ENCODE assay signal across 8 cellular contexts in genomic region chr16:53022374-53022773, GRCh38. TPM values are rescaled to one million over a fixed set of nuclear protein-coding genes. Genes with fewer than 3 reads are reported as not detected.
DNase-seq lines count a peak whose midpoint lies in the region; ATAC-seq and TF ChIP-seq lines count a peak whose summit lies in the region.

No MANE protein-coding gene starts in this region.

- H3K27ac ChIP-seq in PC-9 (no peak overlapping the region), gastroesophageal sphincter (no peak overlapping the region)

- H2AFZ ChIP-seq in PC-9 = no peak overlapping the region

- WGBS in gastroesophageal sphincter (ENCODE audit: low coverage in 1 of 2), 2 donors = 4 to 18% methylated on average over 4 to 5 of the region's 5 CpGs

- POLR2A ChIA-PET in activated CD4-positive, alpha-beta T cell treated with anti-CD3 and anti-CD28 coated beads for 36 hours (lab: Charles Lee) = no interaction called here
- POLR2A ChIA-PET in PC-9 (lab: Charles Lee; ENCODE audit: unreplicated experiment) = no interaction called here

- no peaks in the 10 kb centered on the region for H3K27me3 ChIP-seq in PC-9 (ENCODE audit: insufficient read depth, low read depth)
- no peaks in the 10 kb centered on the region for H3K27me3 ChIP-seq in gastroesophageal sphincter

- in situ Hi-C loops in KBM-7 (cut with MboI; ENCODE audit: low pct_unique_long_range_greater_than_20kb, low sequenced_read_pairs) = loop anchor here (25.0 kb wide), 1 partner anchor 835 kb away; no protein-coding TSS in a partner anchor

- no peak for ATAC-seq in activated CD4-positive, alpha-beta T cell treated with anti-CD3 and anti-CD28 coated beads for 36 hours
- ATAC-seq in GM18909 (IDR thresholded peaks at IDR 0.05; ENCODE audit: poor library complexity, unreplicated experiment) (no peak), gastroesophageal sphincter (no peak)

- H3K79me2 ChIP-seq in PC-9 (ENCODE audit: low read depth) = no peaks in the 10 kb centered on the region

- CTCF ChIA-PET in activated CD4-positive, alpha-beta T cell treated with anti-CD3 and anti-CD28 coated beads for 36 hours (lab: Charles Lee) = interaction anchor here (0.7 to 1.4 kb wide), 5 partner anchors 12 to 1204 kb away, joined by 3 to 4 read pairs (median 3); no protein-coding TSS in a partner anchor
- CTCF ChIA-PET in PC-9 (lab: Charles Lee) = interaction anchor here (0.7 kb wide), 1 partner anchor 148 kb away, joined by 4 read pairs; no protein-coding TSS in a partner anchor

- peak; percentile 35 for DNase-seq in activated CD4-positive, alpha-beta T cell treated with anti-CD3 and anti-CD28 coated beads for 36 hours
- no peak for DNase-seq in activated CD4-positive, alpha-beta T cell treated with anti-CD3 and anti-CD28 coated beads for 4 hours
- DNase-seq in KBM-7 = peak; percentile 57
- peak in 1 of 2 experiments; percentile 32 for DNase-seq in PC-9
- DNase-seq in epithelial cell of esophagus (ENCODE audit: low read depth) = peak; percentile 61
- DNase-seq in nephron progenitor cell = peak; percentile 60

- TF ChIP-seq CTCF in PC-9 (conservative IDR thresholded peaks at IDR 0.05) = peak; percentile 81
- peak; percentile 61 for TF ChIP-seq CTCF in epithelial cell of esophagus (IDR thresholded peaks at IDR 0.05; ENCODE audit: insufficient read depth, low read depth, low read length, missing control alignments)
- TF ChIP-seq CTCF in nephron progenitor cell (IDR thresholded peaks at IDR 0.05) = peak; percentile 68
- TF ChIP-seq CTCF in gastroesophageal sphincter (IDR thresholded peaks at IDR 0.05) = peak in 2 of 4 experiments; percentile 42 to 56

- no peaks in the 10 kb centered on the region for H3K9me3 Mint-ChIP-seq in activated CD4-positive, alpha-beta T cell treated with anti-CD3 and anti-CD28 coated beads for 36 hours (ENCODE audit: low read depth)
- H3K9me3 Mint-ChIP-seq in nephron progenitor cell = no peaks in the 10 kb centered on the region

- H3K4me1 Mint-ChIP-seq in activated CD4-positive, alpha-beta T cell treated with anti-CD3 and anti-CD28 coated beads for 36 hours = no peaks in the 10 kb centered on the region
- no peaks in the 10 kb centered on the region for H3K4me1 Mint-ChIP-seq in nephron progenitor cell

- BruUV-seq in PC-9 (replicated peaks; lab: Mats Ljungman, UMichigan) = no TSS peak

- TF ChIP-seq EP300 in gastroesophageal sphincter (IDR thresholded peaks at IDR 0.05) = no peak

- H3K4me3 ChIP-seq in PC-9 (no peak overlapping the region), epithelial cell of esophagus (ENCODE audit: low read length) (no peak overlapping the region), gastroesophageal sphincter (no peak overlapping the region)

- H3K36me3 Mint-ChIP-seq in activated CD4-positive, alpha-beta T cell treated with anti-CD3 and anti-CD28 coated beads for 36 hours (ENCODE audit: low read depth) = no peaks in the 10 kb centered on the region
- no peaks in the 10 kb centered on the region for H3K36me3 Mint-ChIP-seq in nephron progenitor cell (ENCODE audit: low read depth)

- H3K27me3 Mint-ChIP-seq in activated CD4-positive, alpha-beta T cell treated with anti-CD3 and anti-CD28 coated beads for 36 hours = peaks cover 3% of the 10 kb centered on the region
- H3K27me3 Mint-ChIP-seq in nephron progenitor cell (ENCODE audit: low read depth, poor library complexity) = peaks cover 3% of the 10 kb centered on the region

- no peaks in the 10 kb centered on the region for H4K20me1 ChIP-seq in PC-9 (ENCODE audit: insufficient read depth)

- TF ChIP-seq POLR2A in gastroesophageal sphincter (IDR thresholded peaks at IDR 0.05) = no peak

- no peaks in the 10 kb centered on the region for H3K9me3 ChIP-seq in PC-9 (ENCODE audit: insufficient read depth, low read depth)
- H3K9me3 ChIP-seq in gastroesophageal sphincter = no peaks in the 10 kb centered on the region

- H3K36me3 ChIP-seq in PC-9 (ENCODE audit: low read depth) (no peaks in the 10 kb centered on the region), gastroesophageal sphincter (no peaks in the 10 kb centered on the region)

- H3K4me3 Mint-ChIP-seq in activated CD4-positive, alpha-beta T cell treated with anti-CD3 and anti-CD28 coated beads for 36 hours = no peak overlapping the region
- no peak overlapping the region for H3K4me3 Mint-ChIP-seq in nephron progenitor cell

- intact Hi-C loops in activated CD4-positive, alpha-beta T cell treated with anti-CD3 and anti-CD28 coated beads for 36 hours (cut with DNase I, micrococcal nuclease) = loop anchor here (1.0 to 2.0 kb wide), 2 partner anchors 831 to 832 kb away; no protein-coding TSS in a partner anchor
- intact Hi-C loops in PC-9 (cut with micrococcal nuclease; ENCODE audit: unreplicated experiment) = loop anchor here (2.0 to 5.0 kb wide), 2 partner anchors 832 to 955 kb away; no protein-coding TSS in a partner anchor

- H3K4me1 ChIP-seq in PC-9 (replicated peaks; ENCODE audit: insufficient read depth) = no peaks in the 10 kb centered on the region
- H3K4me1 ChIP-seq in gastroesophageal sphincter = no peaks in the 10 kb centered on the region

- no peaks in the 10 kb centered on the region for H3K9me2 ChIP-seq in PC-9 (ENCODE audit: insufficient read depth)

- H3F3A ChIP-seq in PC-9 (ENCODE audit: insufficient read depth, low read depth) = no peaks in the 10 kb centered on the region

- no peak overlapping the region for H3K4me2 ChIP-seq in PC-9

- no peak overlapping the region for H3K27ac Mint-ChIP-seq in activated CD4-positive, alpha-beta T cell treated with anti-CD3 and anti-CD28 coated beads for 36 hours
- H3K27ac Mint-ChIP-seq in nephron progenitor cell = no peak overlapping the region

RNA-seq across cellular contexts. Expression of gene CHD9NB, which starts 30.3 kb away (rescaled TPM):
- total RNA-seq in activated CD4-positive, alpha-beta T cell treated with anti-CD3 and anti-CD28 coated beads for 36 hours = under 1 TPM in 1 of 2 experiments, not detected in 1; 0.14 TPM
- 1.9 and 2.8 TPM in 2 replicates for total RNA-seq in PC-9 (2021)
- 1 to 10 TPM in 1 of 4 donors, under 1 TPM in 1, not detected in 2; 0.17 to 1.1 TPM for total RNA-seq in gastroesophageal sphincter

RNA-seq across cellular contexts. Expression of gene CHD9, which starts 32.4 kb away (rescaled TPM):
- total RNA-seq in activated CD4-positive, alpha-beta T cell treated with anti-CD3 and anti-CD28 coated beads for 36 hours = 10 to 100 TPM; 13.2 to 18.8 TPM
- 19.2 and 26.3 TPM in 2 replicates for total RNA-seq in PC-9 (2021)
- 10 to 100 TPM; 46.8 to 85.5 (median 55.6) TPM for total RNA-seq in gastroesophageal sphincter

Comparison
In these comparisons a context has a peak if more than half of its experiments do, and no peak if none do; other contexts are left out.
1. DNase-seq: peak in activated CD4-positive, alpha-beta T cell treated with anti-CD3 and anti-CD28 coated beads for 36 hours (single experiment), KBM-7 (single experiment), epithelial cell of esophagus (single experiment) and nephron progenitor cell (single experiment); none in activated CD4-positive, alpha-beta T cell treated with anti-CD3 and anti-CD28 coated beads for 4 hours (0 of 2).